Comparison of ENCODE assay signal across 20 cellular contexts in the genomic region with DNA sequence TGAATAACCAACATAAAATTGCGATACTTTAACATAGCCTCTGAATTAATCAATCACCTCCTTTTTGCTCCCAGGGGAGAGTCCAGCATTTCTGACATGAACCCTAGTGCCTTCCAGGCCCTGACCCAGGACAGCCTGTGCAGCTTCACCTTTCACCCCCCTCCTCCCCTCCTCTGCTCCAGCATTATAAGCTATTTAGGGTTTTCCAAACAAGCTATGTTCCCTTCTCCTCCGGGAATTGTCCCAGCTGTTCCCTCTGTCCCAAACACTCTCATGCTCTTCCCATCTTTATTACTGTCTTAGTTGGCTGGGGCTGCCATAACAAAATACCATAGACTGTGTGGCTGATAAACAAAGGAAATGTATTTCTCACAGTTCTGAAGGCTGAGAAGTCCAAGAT.
"Had no signal": no experiment of that assay in that cellular context is flagged by ENCODE, and none has a peak within 500 bp of the region (broad histone marks: within the 10 kb centered on the region; RNA-seq: fewer than 3 reads in every experiment).

No MANE protein-coding gene starts in this region.

- ATAC-seq: activated CD8-positive, alpha-beta T cell treated with anti-CD3 and anti-CD28 coated beads for 36 hours; activated T-helper 17 cell treated with anti-CD3 and anti-CD28 coated beads, Interleukin-2, amount 50 U/mL, for 72 hours; WTC11 had no signal

- H3K4me3 ChIP-seq: colonic mucosa, skin epidermis, suprapubic skin, transverse colon, vagina had no signal

- H3K4me3 Mint-ChIP-seq: activated CD8-positive, alpha-beta T cell treated with anti-CD3 and anti-CD28 coated beads for 36 hours; activated naive CD8-positive, alpha-beta T cell treated with anti-CD3 and anti-CD28 coated beads, Interleukin-2, amount 10 ng/mL, durations not matched to agents 7 days and 5 days; activated T-helper 17 cell treated with anti-CD3 and anti-CD28 coated beads, Interleukin-2, amount 50 U/mL, for 72 hours; brain; natural killer cell treated with Interleukin-12 subunit alpha and Interleukin-12 subunit beta and Interleukin-15 and Interleukin-18, amount 100 ng/mL, for 72 hours; stimulated activated naive CD8-positive, alpha-beta T cell treated with anti-CD3 and anti-CD28 coated beads, Interleukin-15, Interleukin-2, amounts not matched to agents 100 ng/mL and 50 ng/mL, for 24 hours; T-helper 2 cell treated with Interferon-gamma antibody and Interleukin-4, amounts not matched to agents 5 μg/mL and 100 μg/mL, for 36 hours; WTC11 had no signal

- H3K36me3 Mint-ChIP-seq: activated naive CD8-positive, alpha-beta T cell treated with anti-CD3 and anti-CD28 coated beads, Interleukin-2, amount 10 ng/mL, durations not matched to agents 7 days and 5 days; brain; natural killer cell treated with Interleukin-12 subunit alpha and Interleukin-12 subunit beta and Interleukin-15 and Interleukin-18, amount 100 ng/mL, for 72 hours; WTC11 had no signal

- H3K36me3 ChIP-seq: colonic mucosa, suprapubic skin, transverse colon, vagina had no signal

- H3K27me3 Mint-ChIP-seq: activated naive CD8-positive, alpha-beta T cell treated with anti-CD3 and anti-CD28 coated beads, Interleukin-2, amount 10 ng/mL, durations not matched to agents 7 days and 5 days had no signal

- H3K9me3 Mint-ChIP-seq: activated CD8-positive, alpha-beta T cell treated with anti-CD3 and anti-CD28 coated beads for 36 hours; activated naive CD8-positive, alpha-beta T cell treated with anti-CD3 and anti-CD28 coated beads, Interleukin-2, amount 10 ng/mL, durations not matched to agents 7 days and 5 days; activated T-helper 17 cell treated with anti-CD3 and anti-CD28 coated beads, Interleukin-2, amount 50 U/mL, for 72 hours; natural killer cell treated with Interleukin-12 subunit alpha and Interleukin-12 subunit beta and Interleukin-15 and Interleukin-18, amount 100 ng/mL, for 72 hours; stimulated activated naive CD8-positive, alpha-beta T cell treated with anti-CD3 and anti-CD28 coated beads, Interleukin-15, Interleukin-2, amounts not matched to agents 100 ng/mL and 50 ng/mL, for 24 hours; T-helper 2 cell treated with Interferon-gamma antibody and Interleukin-4, amounts not matched to agents 5 μg/mL and 100 μg/mL, for 36 hours; WTC11 had no signal

- H3K27ac ChIP-seq: colonic mucosa, skin epidermis, suprapubic skin, transverse colon, vagina had no signal

- H3K27ac Mint-ChIP-seq: activated CD8-positive, alpha-beta T cell treated with anti-CD3 and anti-CD28 coated beads for 36 hours; activated naive CD8-positive, alpha-beta T cell treated with anti-CD3 and anti-CD28 coated beads, Interleukin-2, amount 10 ng/mL, durations not matched to agents 7 days and 5 days; activated T-helper 17 cell treated with anti-CD3 and anti-CD28 coated beads, Interleukin-2, amount 50 U/mL, for 72 hours; natural killer cell treated with Interleukin-12 subunit alpha and Interleukin-12 subunit beta and Interleukin-15 and Interleukin-18, amount 100 ng/mL, for 72 hours; stimulated activated naive CD8-positive, alpha-beta T cell treated with anti-CD3 and anti-CD28 coated beads, Interleukin-15, Interleukin-2, amounts not matched to agents 100 ng/mL and 50 ng/mL, for 24 hours; T-helper 2 cell treated with Interferon-gamma antibody and Interleukin-4, amounts not matched to agents 5 μg/mL and 100 μg/mL, for 36 hours; WTC11 had no signal

- DNase-seq: activated CD4-positive, alpha-beta T cell treated with anti-CD3 and anti-CD28 coated beads for 4 hours; activated CD8-positive, alpha-beta T cell treated with anti-CD3 and anti-CD28 coated beads for 36 hours; activated naive CD4-positive, alpha-beta T cell treated with Interleukin-2 at 50 U/mL for 16 hours; activated naive CD8-positive, alpha-beta T cell treated with anti-CD3 and anti-CD28 coated beads, Interleukin-2, amount 10 ng/mL, durations not matched to agents 7 days and 5 days; activated T-cell treated with anti-CD3 and anti-CD28 coated beads, Interleukin-2, amount 50 U/mL, for 1 hour; central memory CD4-positive, alpha-beta T cell; colonic mucosa; foreskin melanocyte; kidney; occipital lobe; transverse colon had no signal

- H3K9me3 ChIP-seq: colonic mucosa, suprapubic skin, transverse colon, vagina had no signal

- H3K27me3 ChIP-seq: colonic mucosa, suprapubic skin, transverse colon, vagina had no signal

- H3K4me1 Mint-ChIP-seq: activated naive CD8-positive, alpha-beta T cell treated with anti-CD3 and anti-CD28 coated beads, Interleukin-2, amount 10 ng/mL, durations not matched to agents 7 days and 5 days; activated T-helper 17 cell treated with anti-CD3 and anti-CD28 coated beads, Interleukin-2, amount 50 U/mL, for 72 hours had no signal

- H3K4me1 ChIP-seq: colonic mucosa, suprapubic skin, transverse colon had no signal
